In genomic region chr7:136652635-136653370, GRCh38 we compare ENCODE assay signal across 19 cellular contexts.
DNase-seq lines count a peak whose midpoint lies in the region; ATAC-seq and TF ChIP-seq lines count a peak whose summit lies in the region.
"Had no signal": no experiment of that assay in that cellular context is flagged by ENCODE, and none has a peak within 500 bp of the region (broad histone marks: within the 10 kb centered on the region; RNA-seq: fewer than 3 reads in every experiment).

No MANE protein-coding gene starts in this region.

- no peak overlapping the region; the same call in 1 of the 2 replicates for H3K27ac Mint-ChIP-seq in HFFc6
- H3K27ac Mint-ChIP-seq in activated naive CD4-positive, alpha-beta T cell treated with anti-CD3 and anti-CD28 coated beads, Interleukin-2, amount 10 ng/mL, durations not matched to agents 7 days and 5 days, result no peak overlapping the region
- H3K27ac Mint-ChIP-seq: CD4-positive, CD25-positive, alpha-beta regulatory T cell had no signal

- peaks cover 5% of the 10 kb centered on the region; the same call in 1 of the 2 replicates for H3K36me3 Mint-ChIP-seq in HFFc6 (ENCODE audit: low read depth)
- no peaks in the 10 kb centered on the region for H3K36me3 Mint-ChIP-seq in activated naive CD4-positive, alpha-beta T cell treated with anti-CD3 and anti-CD28 coated beads, Interleukin-2, amount 10 ng/mL, durations not matched to agents 7 days and 5 days
- H3K36me3 Mint-ChIP-seq: CD4-positive, CD25-positive, alpha-beta regulatory T cell had no signal

- no peak for DNase-seq in HFFc6
- peak; percentile 56 for DNase-seq in adipocyte (ENCODE audit: low read depth)
- DNase-seq in iris pigment epithelial cell (ENCODE audit: low read depth), result peak; percentile 47
- DNase-seq in iPS-NIHi7 (ENCODE audit: extremely low spot score), result no peak
- no peak for DNase-seq in activated naive CD4-positive, alpha-beta T cell treated with anti-CD3 and anti-CD28 coated beads, Interleukin-2, amount 10 ng/mL, durations not matched to agents 7 days and 5 days
- DNase-seq: ACHN; Caco-2; CD4-positive, CD25-positive, alpha-beta regulatory T cell; KBM-7; NCI-H1092; NCI-H146; NCI-H2081; NCI-H510A; NCI-H774; Peyer's patch; SK-N-SH had no signal

- no peaks in the 10 kb centered on the region for H3K36me3 ChIP-seq in adipocyte (ENCODE audit: control insufficient read depth, insufficient read depth, low read length, severe bottlenecking)
- H3K36me3 ChIP-seq: Peyer's patch had no signal

- ATAC-seq in GM19397 (IDR thresholded peaks at IDR 0.05; ENCODE audit: unreplicated experiment) (no peak), GM21825 (IDR thresholded peaks at IDR 0.05; ENCODE audit: unreplicated experiment) (no peak)
- ATAC-seq: Right ventricle myocardium inferior had no signal

- H3K27me3 Mint-ChIP-seq in HFFc6 (ENCODE audit: insufficient read depth), result peaks cover 1% of the 10 kb centered on the region; the same call in 1 of the 2 replicates
- H3K27me3 Mint-ChIP-seq in activated naive CD4-positive, alpha-beta T cell treated with anti-CD3 and anti-CD28 coated beads, Interleukin-2, amount 10 ng/mL, durations not matched to agents 7 days and 5 days, result no peaks in the 10 kb centered on the region
- H3K27me3 Mint-ChIP-seq: CD4-positive, CD25-positive, alpha-beta regulatory T cell had no signal

- CTCF ChIA-PET in activated naive CD4-positive, alpha-beta T cell treated with anti-CD3 and anti-CD28 coated beads, Interleukin-2, amount 10 ng/mL, durations not matched to agents 7 days and 5 days (lab: Charles Lee), result no interaction called here

- H3K4me1 Mint-ChIP-seq in HFFc6 (ENCODE audit: low read depth), result peaks cover 59% of the 10 kb centered on the region
- no peaks in the 10 kb centered on the region for H3K4me1 Mint-ChIP-seq in activated naive CD4-positive, alpha-beta T cell treated with anti-CD3 and anti-CD28 coated beads, Interleukin-2, amount 10 ng/mL, durations not matched to agents 7 days and 5 days
- H3K4me1 Mint-ChIP-seq: CD4-positive, CD25-positive, alpha-beta regulatory T cell had no signal

- peaks cover 10% of the 10 kb centered on the region; the same call in 1 of the 2 replicates for H3K9me3 Mint-ChIP-seq in HFFc6
- peaks cover 7% of the 10 kb centered on the region for H3K9me3 Mint-ChIP-seq in activated naive CD4-positive, alpha-beta T cell treated with anti-CD3 and anti-CD28 coated beads, Interleukin-2, amount 10 ng/mL, durations not matched to agents 7 days and 5 days

- TF ChIP-seq CTCF in HFFc6 (IDR thresholded peaks at IDR 0.05), result no peak

- H3K4me3 ChIP-seq in adipocyte (ENCODE audit: low read length), result no peak overlapping the region
- H3K4me3 ChIP-seq: Peyer's patch had no signal

- no peaks in the 10 kb centered on the region for H3K9me3 ChIP-seq in adipocyte (ENCODE audit: control insufficient read depth, low read length)
- H3K9me3 ChIP-seq: Caco-2, Peyer's patch, SK-N-SH had no signal

- peak overlapping the region; percentile 19; the same call in 1 of the 2 replicates for H3K4me3 Mint-ChIP-seq in HFFc6
- no peak overlapping the region for H3K4me3 Mint-ChIP-seq in activated naive CD4-positive, alpha-beta T cell treated with anti-CD3 and anti-CD28 coated beads, Interleukin-2, amount 10 ng/mL, durations not matched to agents 7 days and 5 days
- H3K4me3 Mint-ChIP-seq: CD4-positive, CD25-positive, alpha-beta regulatory T cell had no signal

- H3K27me3 ChIP-seq in adipocyte (replicated peaks; ENCODE audit: control insufficient read depth, insufficient read depth, low read length), result no peaks in the 10 kb centered on the region
- H3K27me3 ChIP-seq: Peyer's patch had no signal

- no peak overlapping the region for H3K9ac ChIP-seq in adipocyte (ENCODE audit: low read length)
- H3K9ac ChIP-seq: SK-N-SH had no signal

- no peaks in the 10 kb centered on the region for H3K4me1 ChIP-seq in adipocyte (ENCODE audit: control insufficient read depth, insufficient read depth, low read length)
- H3K4me1 ChIP-seq: Caco-2, Peyer's patch had no signal

Comparison
In these comparisons a context has a peak if more than half of its experiments do, and no peak if none do; other contexts are left out.
1. DNase-seq: peak in adipocyte (single experiment) and iris pigment epithelial cell (single experiment); none in HFFc6 (single experiment), iPS-NIHi7 (single experiment) and activated naive CD4-positive, alpha-beta T cell treated with anti-CD3 and anti-CD28 coated beads, Interleukin-2, amount 10 ng/mL, durations not matched to agents 7 days and 5 days (single experiment).